In the genomic region with DNA sequence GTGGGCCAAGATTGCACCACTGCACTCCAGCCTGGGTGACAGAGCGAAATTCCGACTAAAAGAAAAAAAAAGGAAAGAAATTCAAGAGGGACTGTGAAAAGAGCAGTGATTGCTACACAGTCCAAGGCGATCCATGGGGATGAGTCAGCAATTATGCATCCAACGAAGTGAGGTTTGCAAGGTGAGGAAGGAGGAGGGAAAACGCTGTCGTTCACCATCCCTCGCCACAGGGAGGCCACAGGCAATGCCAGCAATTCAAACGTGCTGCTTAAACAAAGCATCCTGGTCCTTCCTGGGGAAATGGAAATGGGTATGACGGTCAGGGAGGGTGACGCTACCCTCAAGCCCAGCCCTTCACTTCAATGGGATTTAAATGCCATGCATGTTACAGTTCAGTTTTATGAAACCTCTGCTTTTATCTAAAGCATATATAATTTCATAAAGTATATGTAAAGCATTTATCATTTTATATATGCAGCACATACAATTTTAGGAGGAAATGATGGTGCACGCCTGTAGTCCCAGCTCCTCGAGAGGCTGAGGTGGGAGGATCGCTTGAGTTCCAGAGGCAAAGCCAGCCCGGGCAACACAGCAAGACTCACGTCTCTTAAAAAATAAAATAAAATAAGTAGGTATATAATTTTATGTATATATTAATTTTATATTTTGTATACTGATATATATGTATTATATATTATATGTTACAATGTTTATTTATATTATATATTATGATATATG, we compare ENCODE assay signal across 13 cellular contexts.
A peak's percentile ranks its signal among the peaks of the same experiment; 100 is the strongest.
DNase-seq lines count a peak whose midpoint lies in the region; ATAC-seq and TF ChIP-seq lines count a peak whose summit lies in the region.
"Had no signal": no experiment of that assay in that cellular context is flagged by ENCODE, and none has a peak within 500 bp of the region (broad histone marks: within the 10 kb centered on the region; RNA-seq: fewer than 3 reads in every experiment).

No MANE protein-coding gene starts in this region.

- TF ChIP-seq CTCF in AG10803 (conservative IDR thresholded peaks at IDR 0.05; ENCODE audit: low read length) (0 out of 2 replicates have a peak, but pooled peaks have one; percentile 19), choroid plexus epithelial cell (conservative IDR thresholded peaks at IDR 0.05; ENCODE audit: low read depth, low read length) (peak; percentile 18)

- H3K4me3 ChIP-seq in AG10803 (ENCODE audit: low read length) (no peak overlapping the region), choroid plexus epithelial cell (ENCODE audit: low read depth, low read length) (peak overlapping the region; percentile 22)
- H3K4me3 ChIP-seq: esophagus muscularis mucosa had no signal

- peak; percentile 83 for ATAC-seq in left lobe of liver
- ATAC-seq: activated naive CD4-positive, alpha-beta T cell treated with anti-CD3 and anti-CD28 coated beads, Interleukin-2, amount 50 U/mL, for 72 hours; Panc1 had no signal

- peak; percentile 17; the same call in 1 of the 2 replicates for TF ChIP-seq RAD21 in Ishikawa (IDR thresholded peaks at IDR 0.05; ENCODE audit: low read depth)

- intact Hi-C loops in cardiac septum (cut with DNase I) = no loop called here

- peak; percentile 83 for DNase-seq in AG10803 (ENCODE audit: low read depth)
- peak; percentile 94 for DNase-seq in choroid plexus epithelial cell (ENCODE audit: low read depth)
- DNase-seq in left lobe of liver (ENCODE audit: low spot score) = no peak
- DNase-seq in stimulated activated naive CD4-positive, alpha-beta T cell treated with Interleukin-2 at 50 U/mL for 16 hours (lab: John Stamatoyannopoulos, UW) = no peak
- DNase-seq in NCI-H2029 (lab: John Stamatoyannopoulos, UW) = no peak
- no peak for DNase-seq in activated CD4-positive, alpha-beta T cell treated with anti-CD3 and anti-CD28 coated beads, Interleukin-2, amount 50 U/mL, for 1 hour
- no peak for DNase-seq in cardiac septum (ENCODE audit: low spot score)
- DNase-seq: activated CD4-positive, alpha-beta T cell treated with anti-CD3 and anti-CD28 coated beads, Interleukin-2, amount 10 ng/mL, durations not matched to agents 7 days and 5 days; NCI-H146 had no signal

- peak; percentile 49; the same call in 1 of the 2 replicates for TF ChIP-seq EP300 in Ishikawa (IDR thresholded peaks at IDR 0.05; ENCODE audit: borderline replicate concordance)

TF ChIP-seq in Ishikawa, 13 proteins besides CTCF, POLR2A, EP300 and RAD21:
- TF ChIP-seq, protein P1, sequence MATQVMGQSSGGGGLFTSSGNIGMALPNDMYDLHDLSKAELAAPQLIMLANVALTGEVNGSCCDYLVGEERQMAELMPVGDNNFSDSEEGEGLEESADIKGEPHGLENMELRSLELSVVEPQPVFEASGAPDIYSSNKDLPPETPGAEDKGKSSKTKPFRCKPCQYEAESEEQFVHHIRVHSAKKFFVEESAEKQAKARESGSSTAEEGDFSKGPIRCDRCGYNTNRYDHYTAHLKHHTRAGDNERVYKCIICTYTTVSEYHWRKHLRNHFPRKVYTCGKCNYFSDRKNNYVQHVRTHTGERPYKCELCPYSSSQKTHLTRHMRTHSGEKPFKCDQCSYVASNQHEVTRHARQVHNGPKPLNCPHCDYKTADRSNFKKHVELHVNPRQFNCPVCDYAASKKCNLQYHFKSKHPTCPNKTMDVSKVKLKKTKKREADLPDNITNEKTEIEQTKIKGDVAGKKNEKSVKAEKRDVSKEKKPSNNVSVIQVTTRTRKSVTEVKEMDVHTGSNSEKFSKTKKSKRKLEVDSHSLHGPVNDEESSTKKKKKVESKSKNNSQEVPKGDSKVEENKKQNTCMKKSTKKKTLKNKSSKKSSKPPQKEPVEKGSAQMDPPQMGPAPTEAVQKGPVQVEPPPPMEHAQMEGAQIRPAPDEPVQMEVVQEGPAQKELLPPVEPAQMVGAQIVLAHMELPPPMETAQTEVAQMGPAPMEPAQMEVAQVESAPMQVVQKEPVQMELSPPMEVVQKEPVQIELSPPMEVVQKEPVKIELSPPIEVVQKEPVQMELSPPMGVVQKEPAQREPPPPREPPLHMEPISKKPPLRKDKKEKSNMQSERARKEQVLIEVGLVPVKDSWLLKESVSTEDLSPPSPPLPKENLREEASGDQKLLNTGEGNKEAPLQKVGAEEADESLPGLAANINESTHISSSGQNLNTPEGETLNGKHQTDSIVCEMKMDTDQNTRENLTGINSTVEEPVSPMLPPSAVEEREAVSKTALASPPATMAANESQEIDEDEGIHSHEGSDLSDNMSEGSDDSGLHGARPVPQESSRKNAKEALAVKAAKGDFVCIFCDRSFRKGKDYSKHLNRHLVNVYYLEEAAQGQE (IDR thresholded peaks at IDR 0.05; ENCODE audit: low read depth) = no peak
- no peak for TF ChIP-seq CREB1 (IDR thresholded peaks at IDR 0.05; ENCODE audit: low read depth)
- peak; percentile 30; the same call in 1 of the 2 replicates for TF ChIP-seq FOXM1 (IDR thresholded peaks at IDR 0.05; ENCODE audit: borderline replicate concordance, low read depth)
- peak; percentile 84 for TF ChIP-seq CEBPB (IDR thresholded peaks at IDR 0.05)
- TF ChIP-seq YY1 (IDR thresholded peaks at IDR 0.05; ENCODE audit: low read depth) = no peak
- TF ChIP-seq NFIC (IDR thresholded peaks at IDR 0.05) = peak; percentile 62
- TF ChIP-seq, protein P2, sequence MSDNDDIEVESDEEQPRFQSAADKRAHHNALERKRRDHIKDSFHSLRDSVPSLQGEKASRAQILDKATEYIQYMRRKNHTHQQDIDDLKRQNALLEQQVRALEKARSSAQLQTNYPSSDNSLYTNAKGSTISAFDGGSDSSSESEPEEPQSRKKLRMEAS (IDR thresholded peaks at IDR 0.05) = peak; percentile 67
- TF ChIP-seq EGR1 (IDR thresholded peaks at IDR 0.05) = no peak
- TF ChIP-seq TAF1 (IDR thresholded peaks at IDR 0.05; ENCODE audit: low read depth) = no peak
- TF ChIP-seq TCF12 (IDR thresholded peaks at IDR 0.05; ENCODE audit: low read depth) = peak; percentile 13; the same call in 1 of the 2 replicates
- TF ChIP-seq, protein P3, sequence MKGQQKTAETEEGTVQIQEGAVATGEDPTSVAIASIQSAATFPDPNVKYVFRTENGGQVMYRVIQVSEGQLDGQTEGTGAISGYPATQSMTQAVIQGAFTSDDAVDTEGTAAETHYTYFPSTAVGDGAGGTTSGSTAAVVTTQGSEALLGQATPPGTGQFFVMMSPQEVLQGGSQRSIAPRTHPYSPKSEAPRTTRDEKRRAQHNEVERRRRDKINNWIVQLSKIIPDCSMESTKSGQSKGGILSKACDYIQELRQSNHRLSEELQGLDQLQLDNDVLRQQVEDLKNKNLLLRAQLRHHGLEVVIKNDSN (IDR thresholded peaks at IDR 0.05) = no peak
- no peak for TF ChIP-seq ZBTB7A (IDR thresholded peaks at IDR 0.05; ENCODE audit: low read depth)
- TF ChIP-seq TEAD4 (IDR thresholded peaks at IDR 0.05) = peak; percentile 80

Comparison
In these comparisons a context has a peak if more than half of its experiments do, and no peak if none do; other contexts are left out.
1. DNase-seq: peak in AG10803 (single experiment) and choroid plexus epithelial cell (single experiment); none in left lobe of liver (single experiment), stimulated activated naive CD4-positive, alpha-beta T cell treated with Interleukin-2 at 50 U/mL for 16 hours (single experiment), NCI-H2029 (single experiment), activated CD4-positive, alpha-beta T cell treated with anti-CD3 and anti-CD28 coated beads, Interleukin-2, amount 50 U/mL, for 1 hour (single experiment) and cardiac septum (single experiment).